ENCODE assay signal across 9 cellular contexts in genomic region chr15:66761723-66762595, GRCh38. TPM values are rescaled to one million over a fixed set of nuclear protein-coding genes. Genes with fewer than 3 reads are reported as not detected.
DNase-seq lines count a peak whose midpoint lies in the region; ATAC-seq and TF ChIP-seq lines count a peak whose summit lies in the region.
"Had no signal": no experiment of that assay in that cellular context is flagged by ENCODE, and none has a peak within 500 bp of the region (broad histone marks: within the 10 kb centered on the region; RNA-seq: fewer than 3 reads in every experiment).

No MANE protein-coding gene starts in this region.

- CTCF ChIA-PET in mammary epithelial cell (lab: Charles Lee; ENCODE audit: low non-redundant PET) = no interaction called here

- DNase-seq in left ventricle myocardium inferior (peak; percentile 8), Right ventricle myocardium superior (no peak), mammary epithelial cell (peak; percentile 53), mesenchymal stem cell (peak; percentile 68), uterus (no peak)
- DNase-seq: NCI-H2081 treated with DMSO at 0.1 percent for 48 hours had no signal

- H2BK120ac ChIP-seq in mesenchymal stem cell (ENCODE audit: low read depth, low read length) = no peak overlapping the region

- no peak for TF ChIP-seq CTCF in left ventricle myocardium inferior (IDR thresholded peaks at IDR 0.05; ENCODE audit: borderline replicate concordance)
- no peak for TF ChIP-seq CTCF in mammary epithelial cell (conservative IDR thresholded peaks at IDR 0.05 in 1 of 2, IDR thresholded peaks at IDR 0.05 in 1 of 2; ENCODE audit: extremely low read depth in 1 of 2, insufficient read depth in 1 of 2, low read depth in 1 of 2, low read length in 2 of 2)
- no peak for TF ChIP-seq CTCF in uterus (IDR thresholded peaks at IDR 0.05)

- peak overlapping the region in 1 of 2 experiments; percentile 15 for H3K14ac ChIP-seq in mesenchymal stem cell (ENCODE audit: low read length in 2 of 2)

- no peak overlapping the region for H3K9ac ChIP-seq in mammary epithelial cell (ENCODE audit: insufficient read depth, low read length)
- H3K9ac ChIP-seq in mesenchymal stem cell (ENCODE audit: low read length) = peak overlapping the region; percentile 47

- H3K79me2 ChIP-seq in mammary epithelial cell (ENCODE audit: insufficient read depth, low read length) = no peaks in the 10 kb centered on the region

- peak overlapping the region; percentile 3 to 71 for H3K18ac ChIP-seq in mesenchymal stem cell (ENCODE audit: low read depth in 1 of 2, low read length in 2 of 2)

- TF ChIP-seq POLR2A in uterus (IDR thresholded peaks at IDR 0.05) = no peak

- no peaks in the 10 kb centered on the region for H4K20me1 ChIP-seq in mammary epithelial cell (ENCODE audit: insufficient read depth, low read length)

- H3K27ac ChIP-seq in left ventricle myocardium inferior (replicated peaks) (peak overlapping the region; percentile 93), mammary epithelial cell (ENCODE audit: insufficient read depth, low read depth, low read length) (no peak overlapping the region), mesenchymal stem cell (ENCODE audit: low read length, poor library complexity, severe bottlenecking) (peak overlapping the region; percentile 3), uterus (peak overlapping the region; percentile 66 to 79)

- H2BK15ac ChIP-seq in mesenchymal stem cell (ENCODE audit: low read depth, poor library complexity, severe bottlenecking) = no peak overlapping the region

- BruUV-seq in mammary epithelial cell (replicated peaks; lab: Mats Ljungman, UMichigan) = no TSS peak

- peak overlapping the region; percentile 10 for H4K8ac ChIP-seq in mesenchymal stem cell (ENCODE audit: low read length)

- peaks cover 10% of the 10 kb centered on the region for H3K79me1 ChIP-seq in mesenchymal stem cell (replicated peaks; ENCODE audit: low read length, poor library complexity, severe bottlenecking)

- in situ Hi-C loops in mammary epithelial cell (cut with MboI; ENCODE audit: low sequenced_read_pairs in 2 of 2) = loop anchor here in 1 of 2 donors (10.0 kb wide), 1 partner anchor 147 kb away; no protein-coding TSS in a partner anchor

- peak overlapping the region; percentile 67 for H2AK5ac ChIP-seq in mesenchymal stem cell (ENCODE audit: low read length, severe bottlenecking)

- no peaks in the 10 kb centered on the region for H3K9me3 ChIP-seq in left ventricle myocardium inferior (replicated peaks)
- H3K9me3 ChIP-seq in mammary epithelial cell (replicated peaks; ENCODE audit: insufficient read depth, low read length) = no peaks in the 10 kb centered on the region
- no peaks in the 10 kb centered on the region for H3K9me3 ChIP-seq in mesenchymal stem cell (ENCODE audit: control insufficient read depth, low read length)
- no peaks in the 10 kb centered on the region for H3K9me3 ChIP-seq in uterus

- H3K4me1 ChIP-seq in left ventricle myocardium inferior = peaks cover 99% of the 10 kb centered on the region
- H3K4me1 ChIP-seq in mammary epithelial cell (ENCODE audit: insufficient read depth, low read length) = peaks cover 51% of the 10 kb centered on the region
- peaks cover 38% of the 10 kb centered on the region for H3K4me1 ChIP-seq in mesenchymal stem cell (ENCODE audit: control insufficient read depth, insufficient read depth, low read depth, low read length)
- peaks cover 0 to 25% of the 10 kb centered on the region in 2 donors for H3K4me1 ChIP-seq in uterus

- H2BK12ac ChIP-seq in mesenchymal stem cell (ENCODE audit: low read length in 2 of 2) = peak overlapping the region in 1 of 2 experiments; percentile 66

- no peaks in the 10 kb centered on the region for H3K27me3 ChIP-seq in left ventricle myocardium inferior (ENCODE audit: low read depth)
- no peaks in the 10 kb centered on the region for H3K27me3 ChIP-seq in mammary epithelial cell (ENCODE audit: insufficient read depth, low read length)
- H3K27me3 ChIP-seq in mesenchymal stem cell (ENCODE audit: control insufficient read depth in 1 of 2, insufficient read depth in 1 of 2, low read length in 2 of 2) = no peaks in the 10 kb centered on the region
- H3K27me3 ChIP-seq in uterus = no peaks in the 10 kb centered on the region

- WGBS in mammary epithelial cell (ENCODE audit: low coverage, missing lambda C conversion rate) = 48% methylated on average over 14 of the region's 17 CpGs
- WGBS in mesenchymal stem cell = 77% methylated on average over 17 of the region's 17 CpGs

- H3K4me2 ChIP-seq in mammary epithelial cell (ENCODE audit: insufficient read depth, low read depth, low read length) = no peak overlapping the region
- no peak overlapping the region for H3K4me2 ChIP-seq in mesenchymal stem cell (ENCODE audit: low read length, poor library complexity, severe bottlenecking)

- no peaks in the 10 kb centered on the region for H3K36me3 ChIP-seq in left ventricle myocardium inferior
- H3K36me3 ChIP-seq in mammary epithelial cell (ENCODE audit: insufficient read depth, low read length) = no peaks in the 10 kb centered on the region
- peaks cover 7 to 22% of the 10 kb centered on the region in 2 experiments for H3K36me3 ChIP-seq in mesenchymal stem cell (ENCODE audit: control insufficient read depth in 1 of 2, insufficient read depth in 2 of 2, low read depth in 1 of 2, low read length in 2 of 2)
- no peaks in the 10 kb centered on the region for H3K36me3 ChIP-seq in uterus

- ATAC-seq in Right ventricle myocardium superior (ENCODE audit: poor library complexity) (no peak), GM18517 (IDR thresholded peaks at IDR 0.05; ENCODE audit: unreplicated experiment) (no peak), GM21529 (IDR thresholded peaks at IDR 0.05; ENCODE audit: unreplicated experiment) (no peak), HG03457 (IDR thresholded peaks at IDR 0.05; ENCODE audit: unreplicated experiment) (no peak)

- peak overlapping the region in 1 of 2 experiments; percentile 57 for H3K4ac ChIP-seq in mesenchymal stem cell (ENCODE audit: low read depth in 1 of 2, low read length in 2 of 2)

- intact Hi-C loops in left ventricle myocardium inferior (cut with micrococcal nuclease) (no loop called here), Right ventricle myocardium superior (cut with DNase I) (loop anchor here (5.0 kb wide), 1 partner anchor 60 kb away; the partner anchor contains the start of gene SMAD6), mammary epithelial cell (cut with micrococcal nuclease) (no loop called here), uterus (cut with DNase I; ENCODE audit: low total_unique reads) (no loop called here)

- no peak overlapping the region for H2AFZ ChIP-seq in mammary epithelial cell (ENCODE audit: low read depth, low read length)
- no peak overlapping the region for H2AFZ ChIP-seq in mesenchymal stem cell (ENCODE audit: low read depth, low read length)

- no peak overlapping the region for H3K23ac ChIP-seq in mesenchymal stem cell (ENCODE audit: low read length in 2 of 2)

- dilution Hi-C loops in mammary epithelial cell (cut with HindIII; ENCODE audit: low sequenced_read_pairs) = no loop called here

- H3K4me3 ChIP-seq in left ventricle myocardium inferior = no peak overlapping the region
- no peak overlapping the region for H3K4me3 ChIP-seq in mammary epithelial cell (replicated peaks in 1 of 3; ENCODE audit: insufficient read depth in 1 of 3, low read depth in 2 of 3, low read length in 3 of 3)
- no peak overlapping the region for H3K4me3 ChIP-seq in mesenchymal stem cell (ENCODE audit: insufficient read depth in 1 of 2, low read depth in 1 of 2, low read length in 2 of 2)
- H3K4me3 ChIP-seq in uterus = no peak overlapping the region

- no peak overlapping the region for H2BK5ac ChIP-seq in mesenchymal stem cell (ENCODE audit: low read depth, low read length, poor library complexity, severe bottlenecking)

- H4K91ac ChIP-seq in mesenchymal stem cell (ENCODE audit: low read length) = no peak overlapping the region

RNA-seq across cellular contexts. Expression of gene SMAD6, which starts 59.9 kb away (rescaled TPM):
- total RNA-seq in left ventricle myocardium inferior (20.3 TPM), Right ventricle myocardium superior (14.1 TPM), mammary epithelial cell (under 1 TPM; 0.09 to 0.83 TPM), uterus (10 to 100 TPM in 3 of 4 donors, 1 to 10 TPM in 1; 9.4 to 30.1 (median 19.1) TPM)
- 0.11 TPM for polyA plus RNA-seq in mammary epithelial cell
- 2.7 TPM for polyA minus RNA-seq in mammary epithelial cell
- 5.5 TPM for polyA plus RNA-seq in mesenchymal stem cell (2013, experiment 1 of 2)
- 5.6 TPM for polyA plus RNA-seq in mesenchymal stem cell (2013, experiment 2 of 2)

Comparison
In these comparisons a context has a peak if more than half of its experiments do, and no peak if none do; other contexts are left out.
1. DNase-seq: peak in left ventricle myocardium inferior (single experiment), mammary epithelial cell (single experiment) and mesenchymal stem cell (single experiment); none in Right ventricle myocardium superior (single experiment) and uterus (0 of 2).